8 cellular contexts compared by ENCODE assay signal in the genomic region with DNA sequence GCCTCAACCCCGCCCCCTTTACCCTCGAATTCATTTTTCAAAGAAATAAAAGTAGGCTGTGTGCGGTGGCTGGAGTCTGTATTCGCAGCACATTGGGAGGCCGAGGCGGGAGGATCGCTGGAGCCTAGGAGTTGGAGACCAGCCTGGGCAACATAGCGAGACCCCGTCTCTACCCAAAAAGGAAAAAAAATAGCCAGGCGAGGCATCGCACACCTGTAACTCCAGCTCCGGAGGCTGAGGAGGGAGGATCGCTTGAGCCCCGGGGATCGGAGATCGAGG. TPM values are rescaled to one million over a fixed set of nuclear protein-coding genes. Genes with fewer than 3 reads are reported as not detected.
DNase-seq lines count a peak whose midpoint lies in the region; ATAC-seq and TF ChIP-seq lines count a peak whose summit lies in the region.

No MANE protein-coding gene starts in this region.

- no peak for TF ChIP-seq POLR2A in esophagus muscularis mucosa (IDR thresholded peaks at IDR 0.05; ENCODE audit: low read depth)

- POLR2A ChIA-PET in OCI-LY7 (lab: Charles Lee), result interaction anchor here (0.9 to 1.2 kb wide), 5 partner anchors 11 to 140 kb away, joined by 3 read pairs; no protein-coding TSS in a partner anchor

- H3K4me3 ChIP-seq in OCI-LY7 (ENCODE audit: low read depth, low read length, poor library complexity, severe bottlenecking) (peak overlapping the region; percentile 80), esophagus muscularis mucosa (peak overlapping the region; percentile 60 to 71 (median 63)), neutrophil (ENCODE audit: low read depth in 1 of 2, low read length in 1 of 2) (peak overlapping the region; percentile 76)

- H3K27me3 ChIP-seq in esophagus muscularis mucosa, result peaks cover 0 to 8% (median 0%) of the 10 kb centered on the region in 4 donors
- no peaks in the 10 kb centered on the region for H3K27me3 ChIP-seq in neutrophil

- WGBS in esophagus muscularis mucosa, result 58% methylated on average over 16 of the region's 16 CpGs

- TF ChIP-seq CTCF in CD14-positive monocyte (IDR thresholded peaks at IDR 0.05) (no peak), OCI-LY7 (conservative IDR thresholded peaks at IDR 0.05; ENCODE audit: low read length) (no peak), esophagus muscularis mucosa (IDR thresholded peaks at IDR 0.05) (no peak), neutrophil (IDR thresholded peaks at IDR 0.05) (no peak)

- BruUV-seq in OCI-LY7 (replicated peaks; lab: Mats Ljungman, UMichigan), result no TSS peak

- no peaks in the 10 kb centered on the region for H3K9me3 ChIP-seq in OCI-LY7 (ENCODE audit: low read length)
- no peaks in the 10 kb centered on the region for H3K9me3 ChIP-seq in esophagus muscularis mucosa
- H3K9me3 ChIP-seq in neutrophil, result no peaks in the 10 kb centered on the region

- peak overlapping the region; percentile 99 for H2AFZ ChIP-seq in OCI-LY7 (ENCODE audit: low read length)

- no peak for ATAC-seq in HG03432 (IDR thresholded peaks at IDR 0.05; ENCODE audit: unreplicated experiment)

- peak overlapping the region; percentile 92 to 98 for H3K4me3 Mint-ChIP-seq in CD14-positive monocyte

- peak overlapping the region in 6 of 7 donors; percentile 73 to 91 (median 79) for H3K27ac Mint-ChIP-seq in CD14-positive monocyte

- peaks cover 42% of the 10 kb centered on the region for H3K79me2 ChIP-seq in OCI-LY7 (ENCODE audit: insufficient read depth, low read depth, low read length)

- DNase-seq in CD14-positive monocyte (ENCODE audit: low spot score) (no peak), OCI-LY7 (ENCODE audit: low spot score) (no peak), esophagus muscularis mucosa (ENCODE audit: extremely low spot score) (no peak), SHP77 treated with DMSO at 0.1 percent for 48 hours (lab: John Stamatoyannopoulos, UW) (no peak), HT-29 (ENCODE audit: low spot score) (no peak)
- DNase-seq in stimulated activated CD4-positive, alpha-beta T cell treated with anti-CD3 and anti-CD28 coated beads, Interleukin-15, amount 100 ng/mL, for 24 hours, result no peak

- intact Hi-C loops in CD14-positive monocyte (cut with micrococcal nuclease) (loop anchor here in 1 of 2 donors (5.0 to 10.0 kb wide), 3 partner anchors 61 to 214 kb away; no protein-coding TSS in a partner anchor), OCI-LY7 (cut with micrococcal nuclease; ENCODE audit: unreplicated experiment) (loop anchor here (5.0 kb wide), 1 partner anchor 61 kb away; no protein-coding TSS in a partner anchor), esophagus muscularis mucosa (cut with DNase I) (loop anchor here (10.0 kb wide), 1 partner anchor 114 kb away; a partner anchor contains a TSS)

- H3K27ac ChIP-seq in OCI-LY7 (ENCODE audit: low read depth, low read length, poor library complexity, severe bottlenecking) (peak overlapping the region; percentile 41), esophagus muscularis mucosa (replicated peaks in 1 of 4) (peak overlapping the region; percentile 64 to 82 (median 76)), neutrophil (no peak overlapping the region)

- H3K9me2 ChIP-seq in OCI-LY7 (ENCODE audit: insufficient read depth, low read length), result no peaks in the 10 kb centered on the region

- no peak for TF ChIP-seq EP300 in esophagus muscularis mucosa (IDR thresholded peaks at IDR 0.05)

- peak overlapping the region; percentile 68 for H3K4me2 ChIP-seq in OCI-LY7 (ENCODE audit: low read length)

- H3K4me1 Mint-ChIP-seq in CD14-positive monocyte, result peaks cover 40% of the 10 kb centered on the region

- H3K27me3 Mint-ChIP-seq in CD14-positive monocyte (ENCODE audit: low read depth in 3 of 3), result peaks cover 0 to 3% (median 2%) of the 10 kb centered on the region in 3 donors

- H3K4me1 ChIP-seq in OCI-LY7 (ENCODE audit: insufficient read depth, low read length, poor library complexity, severe bottlenecking), result peaks cover 31% of the 10 kb centered on the region
- H3K4me1 ChIP-seq in esophagus muscularis mucosa, result peaks cover 12 to 35% (median 30%) of the 10 kb centered on the region in 4 donors
- H3K4me1 ChIP-seq in neutrophil (ENCODE audit: control insufficient read depth in 1 of 2, insufficient read depth in 1 of 2, low read depth in 1 of 2, low read length in 1 of 2), result peaks cover 34 to 36% of the 10 kb centered on the region in 2 experiments

- CTCF ChIA-PET in OCI-LY7 (lab: Charles Lee; ENCODE audit: unreplicated experiment), result interaction anchor here (0.6 to 1.0 kb wide), 2 partner anchors 20 to 58 kb away, joined by 3 read pairs; no protein-coding TSS in a partner anchor

- H3K9me3 Mint-ChIP-seq in CD14-positive monocyte, result peaks cover 0 to 2% (median 0%) of the 10 kb centered on the region in 7 donors

- H4K20me1 ChIP-seq in OCI-LY7 (ENCODE audit: insufficient read depth, low read length), result peaks cover 14% of the 10 kb centered on the region; the same call in 1 of the 2 replicates

- peaks cover 36% of the 10 kb centered on the region for H3K36me3 ChIP-seq in OCI-LY7 (ENCODE audit: insufficient read depth, low read length)
- H3K36me3 ChIP-seq in esophagus muscularis mucosa, result no peaks in the 10 kb centered on the region
- H3K36me3 ChIP-seq in neutrophil, result no peaks in the 10 kb centered on the region

- no peaks in the 10 kb centered on the region for H3K36me3 Mint-ChIP-seq in CD14-positive monocyte

RNA-seq across cellular contexts. Expression of a gene that starts 0.7 kb away (rescaled TPM):
- polyA plus RNA-seq in CD14-positive monocyte, result under 1 TPM; 0.28 to 0.94 TPM
- 293 and 303 TPM in 2 replicates for total RNA-seq in OCI-LY7 (2014; rRNA removed; shearing (Covaris generic))
- total RNA-seq in OCI-LY7 (2022) (340 and 442 TPM in 2 replicates), esophagus muscularis mucosa (1 to 10 TPM in 1 of 4 donors, under 1 TPM in 3; under 0.01 to 1.4 (median 0.30) TPM)
- 65.3 and 74.9 TPM in 2 replicates for total RNA-seq in HT-29 (2014; rRNA removed; shearing (Covaris generic))

RNA-seq across cellular contexts. Expression of a gene that starts 24.9 kb away (rescaled TPM):
- polyA plus RNA-seq in CD14-positive monocyte, result under 1 TPM in 1 of 2 donors, not detected in 1; 0.15 TPM
- total RNA-seq in OCI-LY7 (2014; rRNA removed; shearing (Covaris generic)), result not detected in 2 replicates
- not detected in 2 replicates for total RNA-seq in OCI-LY7 (2022)
- 100 to 1,000 TPM; 258 to 444 (median 268) TPM for total RNA-seq in esophagus muscularis mucosa
- total RNA-seq in HT-29 (2014; rRNA removed; shearing (Covaris generic)), result 62.5 and 69.6 TPM in 2 replicates

RNA-seq across cellular contexts. Expression of a gene that starts 53.8 kb away (rescaled TPM):
- polyA plus RNA-seq in CD14-positive monocyte, result not detected
- not detected in 2 replicates for total RNA-seq in OCI-LY7 (2014; rRNA removed; shearing (Covaris generic))
- total RNA-seq in OCI-LY7 (2022) (not detected in 2 replicates), esophagus muscularis mucosa (under 1 TPM in 2 of 4 donors, not detected in 2; 0.40 to 0.50 TPM)
- total RNA-seq in HT-29 (2014; rRNA removed; shearing (Covaris generic)), result not detected in 2 replicates

Comparison
In these comparisons a context has a peak if more than half of its experiments do, and no peak if none do; other contexts are left out.
1. RNA of a gene that starts 0.7 kb away (total RNA-seq): 293 to 442 TPM in OCI-LY7 and 65.3 to 74.9 TPM in HT-29; under 0.01 to 1.4 TPM in esophagus muscularis mucosa; every median in the first group is over 10 times any median in the second.
2. RNA of a gene that starts 24.9 kb away (total RNA-seq): 258 to 444 TPM in esophagus muscularis mucosa and 62.5 to 69.6 TPM in HT-29; not detected in OCI-LY7; every median in the first group is over 10 times any median in the second.
3. Peak in every context shown above with its lines, with median percentiles within 50 percentile points of each other: H3K4me3 ChIP-seq.